22 cellular contexts compared by ENCODE assay signal in genomic region chr11:8317164-8317563, GRCh38. TPM values are rescaled to one million over a fixed set of nuclear protein-coding genes. Genes with fewer than 3 reads are reported as not detected.
A peak's percentile ranks its signal among the peaks of the same experiment; 100 is the strongest.
DNase-seq lines count a peak whose midpoint lies in the region; ATAC-seq, FAIRE-seq and TF ChIP-seq lines count a peak whose summit lies in the region.
"Had no signal": no experiment of that assay in that cellular context is flagged by ENCODE, and none has a peak within 500 bp of the region (broad histone marks: within the 10 kb centered on the region; RNA-seq: fewer than 3 reads in every experiment).

No MANE protein-coding gene starts in this region.

- no peaks in the 10 kb centered on the region for H3K9me3 ChIP-seq in RWPE2 (ENCODE audit: severe bottlenecking)
- H3K9me3 ChIP-seq in small intestine (ENCODE audit: control insufficient read depth, low read depth): no peaks in the 10 kb centered on the region

- WGBS in small intestine, 3 donors: 51 to 76% (median 57%) methylated on average over 2 of the region's 2 CpGs

- H3K36me3 ChIP-seq in RWPE2 (ENCODE audit: low read depth) (no peaks in the 10 kb centered on the region), small intestine (ENCODE audit: control insufficient read depth in 2 of 2, insufficient read depth in 2 of 2, low read length in 2 of 2) (no peaks in the 10 kb centered on the region)

- no peak for FAIRE-seq in small intestine (lab: Jason Lieb, UNC)
- FAIRE-seq: GM12891, H1 had no signal

- H3K4me1 ChIP-seq in RWPE2 (ENCODE audit: insufficient read depth, poor library complexity, severe bottlenecking) (no peaks in the 10 kb centered on the region), small intestine (ENCODE audit: control insufficient read depth in 2 of 2, insufficient read depth in 1 of 2, low read depth in 1 of 2, low read length in 1 of 2) (no peaks in the 10 kb centered on the region)

- DNase-seq in Ammon's horn (ENCODE audit: low spot score): peak; percentile 44
- DNase-seq in H4 (ENCODE audit: low spot score): peak; percentile 37
- peak; percentile 11 for DNase-seq in RWPE2 (ENCODE audit: low spot score)
- DNase-seq in fibroblast of mammary gland (ENCODE audit: low read depth): peak; percentile 80
- DNase-seq in mucosa of gallbladder (ENCODE audit: low spot score): no peak
- no peak for DNase-seq in small intestine
- DNase-seq in COLO829 (ENCODE audit: low spot score): no peak
- DNase-seq: ACHN; CD8-positive, alpha-beta T cell; NCI-H1092; NCI-H1694; NCI-H2107; NCI-H226; NCI-H748 treated with DMSO at 0.1 percent for 48 hours; PC-3; Right ventricle myocardium superior had no signal

- TF ChIP-seq CTCF in RWPE2 (IDR thresholded peaks at IDR 0.05; ENCODE audit: poor library complexity, severe bottlenecking) (no peak), fibroblast of mammary gland (conservative IDR thresholded peaks at IDR 0.05; ENCODE audit: control insufficient read depth, insufficient read depth, low read depth, low read length) (no peak)

- H3K27ac ChIP-seq in RWPE2 (ENCODE audit: poor library complexity, severe bottlenecking) (no peak overlapping the region), small intestine (ENCODE audit: low read depth in 1 of 2, low read length in 1 of 2) (no peak overlapping the region)

- H3K4me3 ChIP-seq in RWPE2 (ENCODE audit: severe bottlenecking) (no peak overlapping the region), fibroblast of mammary gland (ENCODE audit: control insufficient read depth, low read depth, low read length) (no peak overlapping the region), small intestine (ENCODE audit: low read depth in 1 of 2, low read length in 2 of 2) (no peak overlapping the region)

- ATAC-seq in RWPE2 (ENCODE audit: low read depth): no peak
- no peak for ATAC-seq in HG02678 (IDR thresholded peaks at IDR 0.05; ENCODE audit: unreplicated experiment)
- ATAC-seq: CD8-positive, alpha-beta T cell; PC-3 had no signal

- H3K27me3 ChIP-seq in RWPE2 (ENCODE audit: insufficient read depth, poor library complexity, severe bottlenecking) (no peaks in the 10 kb centered on the region), small intestine (ENCODE audit: control insufficient read depth in 2 of 2, insufficient read depth in 2 of 2, low read length in 2 of 2) (no peaks in the 10 kb centered on the region)

RNA-seq across cellular contexts. Expression of gene LMO1, which starts 53.5 kb away (rescaled TPM):
- 0.46 TPM in 1 of 2 replicates, not detected in the other for total RNA-seq in H4 (2014; rRNA removed; shearing (Covaris generic))
- not detected for total RNA-seq in mucosa of gallbladder
- polyA plus RNA-seq in small intestine: not detected
- total RNA-seq: B cell; CD8-positive, alpha-beta T cell; G401; H1; HT-29 had no signal

Comparison
In these comparisons a context has a peak if more than half of its experiments do, and no peak if none do; other contexts are left out.
1. DNase-seq: peak in Ammon's horn (single experiment), H4 (single experiment), RWPE2 (single experiment) and fibroblast of mammary gland (single experiment); none in mucosa of gallbladder (single experiment), small intestine (single experiment) and COLO829 (single experiment).